23 cellular contexts compared by ENCODE assay signal in genomic region chr18:10054366-10054765, GRCh38.
"Had no signal": no experiment of that assay in that cellular context is flagged by ENCODE, and none has a peak within 500 bp of the region (broad histone marks: within the 10 kb centered on the region; RNA-seq: fewer than 3 reads in every experiment).

No MANE protein-coding gene starts in this region.

- H3K9me3 ChIP-seq: right atrium auricular region, testis, transverse colon, uterus had no signal

- H3K4me3 ChIP-seq: hepatocyte, right atrium auricular region, testis, transverse colon, uterus had no signal

- H3K4me1 ChIP-seq: parathyroid adenoma had no signal

- H3K36me3 Mint-ChIP-seq: activated naive CD8-positive, alpha-beta T cell; naive thymus-derived CD8-positive, alpha-beta T cell had no signal

- H3K27me3 ChIP-seq: hepatocyte, right atrium auricular region, testis, transverse colon, uterus had no signal

- H3K27ac ChIP-seq: hepatocyte, parathyroid adenoma, right atrium auricular region, testis, transverse colon, uterus had no signal

- H3K79me2 ChIP-seq: hepatocyte, parathyroid adenoma had no signal

- H3K4me3 Mint-ChIP-seq: activated CD4-positive, alpha-beta T cell treated with anti-CD3 and anti-CD28 coated beads for 36 hours; activated naive CD8-positive, alpha-beta T cell; activated T-cell treated with anti-CD3 and anti-CD28 coated beads, Interleukin-2, amount 50 U/mL, for 72 hours; central memory CD8-positive, alpha-beta T cell; dendritic cell treated with granulocyte-macrophage colony-stimulating factor and Interleukin-4, amounts not matched to agents 40 ng/mL and 50 ng/mL, for 4 days; naive thymus-derived CD8-positive, alpha-beta T cell had no signal

- H3K27me3 Mint-ChIP-seq: activated CD4-positive, alpha-beta T cell treated with anti-CD3 and anti-CD28 coated beads for 36 hours; activated naive CD8-positive, alpha-beta T cell had no signal

- H3K9ac ChIP-seq: parathyroid adenoma had no signal

- H3K4me1 Mint-ChIP-seq: central memory CD8-positive, alpha-beta T cell had no signal

- H3K9me3 Mint-ChIP-seq: activated T-cell treated with anti-CD3 and anti-CD28 coated beads, Interleukin-2, amount 50 U/mL, for 72 hours; central memory CD8-positive, alpha-beta T cell; dendritic cell treated with granulocyte-macrophage colony-stimulating factor and Interleukin-4, amounts not matched to agents 40 ng/mL and 50 ng/mL, for 4 days; naive thymus-derived CD8-positive, alpha-beta T cell had no signal

- ATAC-seq: activated CD4-positive, alpha-beta T cell treated with anti-CD3 and anti-CD28 coated beads for 36 hours; activated T-cell treated with anti-CD3 and anti-CD28 coated beads, Interleukin-2, amount 50 U/mL, for 72 hours; left ventricle myocardium superior; naive thymus-derived CD8-positive, alpha-beta T cell; stimulated activated naive CD8-positive, alpha-beta T cell treated with anti-CD3 and anti-CD28 coated beads, Interleukin-15, Interleukin-2, amounts not matched to agents 100 U/mL and 50 U/mL, for 24 hours had no signal

- H3K36me3 ChIP-seq: right atrium auricular region, transverse colon, uterus had no signal

- DNase-seq: activated CD4-positive, alpha-beta T cell treated with anti-CD3 and anti-CD28 coated beads for 36 hours; activated CD4-positive, CD25-positive, alpha-beta regulatory T cell; activated naive CD4-positive, alpha-beta T cell treated with Interleukin-2 at 50 U/mL for 16 hours; activated T-cell treated with anti-CD3 and anti-CD28 coated beads for 4 hours; activated T-cell treated with anti-CD3 and anti-CD28 coated beads, Interleukin-2, amount 50 U/mL, for 72 hours; anterior cingulate cortex; effector CD4-positive, alpha-beta T cell; islet precursor cell; left ventricle myocardium superior; naive thymus-derived CD8-positive, alpha-beta T cell; nucleus accumbens; stimulated activated CD4-positive, alpha-beta T cell treated with anti-CD3 and anti-CD28 coated beads, Interleukin-2, amount 100 ng/mL, for 48 hours; stimulated activated naive CD8-positive, alpha-beta T cell treated with anti-CD3 and anti-CD28 coated beads, Interleukin-15, Interleukin-2, amounts not matched to agents 100 U/mL and 50 U/mL, for 24 hours; T-helper 2 cell; testis; transverse colon had no signal

- H3K4me2 ChIP-seq: hepatocyte had no signal

- H2AFZ ChIP-seq: hepatocyte, parathyroid adenoma had no signal

- H3K27ac Mint-ChIP-seq: activated CD4-positive, alpha-beta T cell treated with anti-CD3 and anti-CD28 coated beads for 36 hours; activated naive CD8-positive, alpha-beta T cell; activated T-cell treated with anti-CD3 and anti-CD28 coated beads, Interleukin-2, amount 50 U/mL, for 72 hours; dendritic cell treated with granulocyte-macrophage colony-stimulating factor and Interleukin-4, amounts not matched to agents 40 ng/mL and 50 ng/mL, for 4 days had no signal
